In genomic region chr9:121782514-121783110, GRCh38 we compare ENCODE assay signal across 19 cellular contexts.
DNase-seq lines count a peak whose midpoint lies in the region; ATAC-seq and TF ChIP-seq lines count a peak whose summit lies in the region.
"Had no signal": no experiment of that assay in that cellular context is flagged by ENCODE, and none has a peak within 500 bp of the region (broad histone marks: within the 10 kb centered on the region; RNA-seq: fewer than 3 reads in every experiment).

No MANE protein-coding gene starts in this region.

- H2AFZ ChIP-seq in GM23338 = no peak overlapping the region

- H3K9me3 Mint-ChIP-seq in GM23338 = no peaks in the 10 kb centered on the region
- H3K9me3 Mint-ChIP-seq in neural crest cell = no peaks in the 10 kb centered on the region
- H3K9me3 Mint-ChIP-seq: CD4-positive, alpha-beta T cell had no signal

- no peak overlapping the region for H3K4me2 ChIP-seq in GM23338

- no peak overlapping the region for H3K4me3 Mint-ChIP-seq in GM23338
- no peak overlapping the region for H3K4me3 Mint-ChIP-seq in neural crest cell

- intact Hi-C loops in dorsolateral prefrontal cortex (cut with DNase I) = no loop called here

- DNase-seq in BE2C (peak; percentile 7), GM23338 (ENCODE audit: low spot score) (no peak), dorsolateral prefrontal cortex (peak in 1 of 10 donors; percentile 40), neural crest cell (ENCODE audit: low read depth, low spot score) (no peak), SW 1271 (lab: John Stamatoyannopoulos, UW) (no peak)
- DNase-seq: activated CD4-positive, CD25-positive, alpha-beta regulatory T cell; activated effector memory CD4-positive, alpha-beta T cell treated with anti-CD3 and anti-CD28 coated beads, Interleukin-2, amount 50 U/mL, for 16 hours; brain microvascular endothelial cell; cortex of kidney; Karpas-422; kidney glomerular epithelial cell; mesendoderm; T1000 had no signal

- H3K36me3 ChIP-seq in BE2C (peaks cover 32% of the 10 kb centered on the region), GM23338 (ENCODE audit: insufficient read depth) (no peaks in the 10 kb centered on the region; the same call in 1 of the 2 replicates)
- H3K36me3 ChIP-seq: ovary had no signal

- H3K4me3 ChIP-seq in BE2C (ENCODE audit: low read depth, low read length) (no peak overlapping the region), GM23338 (no peak overlapping the region), dorsolateral prefrontal cortex (no peak overlapping the region)
- H3K4me3 ChIP-seq: ovary, vagina had no signal

- H3K27me3 Mint-ChIP-seq in GM23338 (ENCODE audit: insufficient read depth, low read depth, poor library complexity) = peaks cover 15% of the 10 kb centered on the region
- H3K27me3 Mint-ChIP-seq in neural crest cell (ENCODE audit: low read depth) = no peaks in the 10 kb centered on the region
- H3K27me3 Mint-ChIP-seq: CD4-positive, alpha-beta T cell had no signal

- H3K4me1 ChIP-seq in BE2C (peaks cover 25% of the 10 kb centered on the region), GM23338 (ENCODE audit: insufficient read depth) (peaks cover 20% of the 10 kb centered on the region)
- H3K4me1 ChIP-seq: vagina had no signal

- no peaks in the 10 kb centered on the region for H3F3A ChIP-seq in GM23338 (replicated peaks; ENCODE audit: low read depth)

- H3K4me1 Mint-ChIP-seq in GM23338 (peaks cover 32% of the 10 kb centered on the region), neural crest cell (peaks cover 46% of the 10 kb centered on the region)

- 0 out of 2 replicates have a peak overlapping the region, but pooled peaks have one; percentile 45 for H3K27ac ChIP-seq in GM23338 (ENCODE audit: low read depth)
- H3K27ac ChIP-seq in dorsolateral prefrontal cortex = peak overlapping the region in 58 of 59 donors; percentile 43 to 91 (median 76)
- H3K27ac ChIP-seq: brain microvascular endothelial cell, vagina had no signal

- peaks cover 30% of the 10 kb centered on the region for H3K36me3 Mint-ChIP-seq in GM23338 (ENCODE audit: low read depth)
- peaks cover 21% of the 10 kb centered on the region for H3K36me3 Mint-ChIP-seq in neural crest cell (ENCODE audit: low read depth)

- H3K27ac Mint-ChIP-seq in GM23338 (0 out of 2 replicates have a peak overlapping the region, but pooled peaks have one; percentile 23), neural crest cell (ENCODE audit: unreplicated experiment) (peak overlapping the region; percentile 75)

- H3K9me3 ChIP-seq in BE2C = no peaks in the 10 kb centered on the region
- H3K9me3 ChIP-seq: ovary, vagina had no signal

- TF ChIP-seq CTCF in BE2C (IDR thresholded peaks at IDR 0.05; ENCODE audit: low read depth, low read length) = no peak
- no peak for TF ChIP-seq CTCF in GM23338 (conservative IDR thresholded peaks at IDR 0.05; ENCODE audit: low read depth in 2 of 2)
- TF ChIP-seq CTCF in dorsolateral prefrontal cortex (IDR thresholded peaks at IDR 0.05 in 54 of 56, conservative IDR thresholded peaks at IDR 0.05 in 2 of 56; ENCODE audit: low read depth in 1 of 56, partially characterized antibody in 56 of 56) = no peak
- TF ChIP-seq CTCF in neural crest cell (conservative IDR thresholded peaks at IDR 0.05) = no peak

- H3K9me2 ChIP-seq in GM23338 (ENCODE audit: insufficient read depth) = no peaks in the 10 kb centered on the region

- H4K20me1 ChIP-seq in GM23338 (replicated peaks; ENCODE audit: insufficient read depth) = no peaks in the 10 kb centered on the region; the same call in none of the 2 replicates

- ATAC-seq in GM23338 (no peak), HG03025 (IDR thresholded peaks at IDR 0.05; ENCODE audit: low FRiP score, unreplicated experiment) (no peak), GM21515 (IDR thresholded peaks at IDR 0.05; ENCODE audit: unreplicated experiment) (no peak), HG02610 (IDR thresholded peaks at IDR 0.05; ENCODE audit: unreplicated experiment) (no peak)

- H3K79me2 ChIP-seq in GM23338 (replicated peaks; ENCODE audit: insufficient read depth) = peaks cover 5% of the 10 kb centered on the region; the same call in 1 of the 2 replicates

- H3K27me3 ChIP-seq in BE2C = no peaks in the 10 kb centered on the region
- no peaks in the 10 kb centered on the region for H3K27me3 ChIP-seq in GM23338 (ENCODE audit: insufficient read depth)
- no peaks in the 10 kb centered on the region for H3K27me3 ChIP-seq in dorsolateral prefrontal cortex
- H3K27me3 ChIP-seq: brain microvascular endothelial cell, ovary, vagina had no signal

TF ChIP-seq in GM23338, 12 proteins besides CTCF, POLR2A, EP300 and RAD21:
- TF ChIP-seq ZNF114 (CRISPR knock-in tag; IDR thresholded peaks at IDR 0.05) (no peak), STAT1 (IDR thresholded peaks at IDR 0.05; ENCODE audit: unreplicated experiment) (no peak), POLR2AphosphoS5 (IDR thresholded peaks at IDR 0.05; ENCODE audit: low read depth) (no peak), NANOG (IDR thresholded peaks at IDR 0.05; ENCODE audit: borderline replicate concordance) (no peak), CREB1 (CRISPR knock-in tag; IDR thresholded peaks at IDR 0.05; ENCODE audit: low read depth) (no peak), REST (IDR thresholded peaks at IDR 0.05; ENCODE audit: unreplicated experiment) (no peak), JUNB (IDR thresholded peaks at IDR 0.05; ENCODE audit: unreplicated experiment) (no peak), ZNF331 (CRISPR knock-in tag; IDR thresholded peaks at IDR 0.05; ENCODE audit: low read depth) (no peak)
